ENCODE assay signal across 8 cellular contexts in the genomic region with DNA sequence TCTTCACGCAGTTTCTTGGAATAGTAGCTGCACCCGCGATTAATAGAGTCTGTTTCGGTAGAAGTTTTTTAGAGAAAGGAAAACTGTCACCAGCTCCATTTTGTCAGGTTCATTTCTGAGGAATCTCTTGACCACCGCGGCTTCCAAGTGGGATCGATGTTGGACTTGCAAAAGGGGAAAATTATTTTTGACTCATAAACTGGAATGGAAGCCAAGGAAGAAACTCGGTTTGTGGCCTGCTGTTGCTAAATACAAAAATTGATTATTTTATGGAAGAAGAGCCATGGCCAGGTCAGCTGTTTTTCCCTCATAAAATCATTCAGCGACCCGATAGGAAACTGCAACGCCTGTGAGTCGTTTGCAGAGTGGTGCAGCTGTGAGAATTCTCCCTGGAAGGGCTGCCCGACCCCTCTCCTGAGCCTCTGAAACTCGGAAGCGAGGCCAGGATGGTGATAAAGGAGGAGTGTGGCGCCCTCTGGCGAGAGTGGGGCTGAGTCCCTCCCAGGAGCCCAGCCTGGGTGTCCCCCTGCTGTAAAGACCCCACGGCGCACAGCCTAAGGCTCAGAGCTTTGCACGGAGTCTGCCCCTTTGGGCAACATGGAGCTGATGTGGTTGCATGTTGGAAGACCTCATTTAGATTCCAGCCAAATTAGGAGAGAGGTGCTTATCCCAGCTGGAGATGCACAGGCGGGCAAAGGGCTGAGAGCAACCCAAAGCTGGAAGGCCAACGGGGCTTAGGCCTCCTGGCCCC.
A peak's percentile ranks its signal among the peaks of the same experiment; 100 is the strongest.
DNase-seq lines count a peak whose midpoint lies in the region; ATAC-seq lines count a peak whose summit lies in the region.

No MANE protein-coding gene starts in this region.

- H3K36me3 Mint-ChIP-seq in naive thymus-derived CD8-positive, alpha-beta T cell: no peaks in the 10 kb centered on the region
- no peaks in the 10 kb centered on the region for H3K36me3 Mint-ChIP-seq in stimulated activated naive B cell treated with anti-CD40 and anti-IgM and Interleukin-4, amounts not matched to agents 10 μg/mL and 1 μg/mL and 100 μg/mL, for 72 hours

- no peak overlapping the region for H3K27ac Mint-ChIP-seq in naive thymus-derived CD8-positive, alpha-beta T cell
- H3K27ac Mint-ChIP-seq in stimulated activated naive B cell treated with anti-CD40 and anti-IgM and Interleukin-4, amounts not matched to agents 10 μg/mL and 1 μg/mL and 100 μg/mL, for 72 hours: no peak overlapping the region

- POLR2A ChIA-PET in naive thymus-derived CD8-positive, alpha-beta T cell (lab: Charles Lee): interaction anchor here (1.6 kb wide), 1 partner anchor 166 kb away, joined by 5 read pairs; no protein-coding TSS in a partner anchor

- H3K4me3 Mint-ChIP-seq in naive thymus-derived CD8-positive, alpha-beta T cell: no peak overlapping the region
- no peak overlapping the region for H3K4me3 Mint-ChIP-seq in stimulated activated naive B cell treated with anti-CD40 and anti-IgM and Interleukin-4, amounts not matched to agents 10 μg/mL and 1 μg/mL and 100 μg/mL, for 72 hours

- peak; percentile 33 for ATAC-seq in esophagus mucosa
- peak; percentile 68 to 87 for ATAC-seq in naive thymus-derived CD8-positive, alpha-beta T cell
- peak; percentile 81 to 82 for ATAC-seq in stimulated activated naive B cell treated with anti-CD40 and anti-IgM and Interleukin-4, amounts not matched to agents 10 μg/mL and 1 μg/mL and 100 μg/mL, for 72 hours (replicated peaks)
- ATAC-seq in GM21717 (IDR thresholded peaks at IDR 0.05; ENCODE audit: unreplicated experiment): no peak

- H3K27me3 Mint-ChIP-seq in naive thymus-derived CD8-positive, alpha-beta T cell: peaks cover 0 to 8% (median 0%) of the 10 kb centered on the region in 5 donors
- no peaks in the 10 kb centered on the region for H3K27me3 Mint-ChIP-seq in stimulated activated naive B cell treated with anti-CD40 and anti-IgM and Interleukin-4, amounts not matched to agents 10 μg/mL and 1 μg/mL and 100 μg/mL, for 72 hours

- no peaks in the 10 kb centered on the region for H3K9me3 Mint-ChIP-seq in naive thymus-derived CD8-positive, alpha-beta T cell
- H3K9me3 Mint-ChIP-seq in stimulated activated naive B cell treated with anti-CD40 and anti-IgM and Interleukin-4, amounts not matched to agents 10 μg/mL and 1 μg/mL and 100 μg/mL, for 72 hours: no peaks in the 10 kb centered on the region

- peaks cover 0 to 2% (median 0%) of the 10 kb centered on the region in 4 donors for H3K4me1 Mint-ChIP-seq in naive thymus-derived CD8-positive, alpha-beta T cell
- H3K4me1 Mint-ChIP-seq in stimulated activated naive B cell treated with anti-CD40 and anti-IgM and Interleukin-4, amounts not matched to agents 10 μg/mL and 1 μg/mL and 100 μg/mL, for 72 hours: peaks cover 0 to 3% of the 10 kb centered on the region in 2 donors

- DNase-seq in NCI-H1694 (lab: John Stamatoyannopoulos, UW) (peak; percentile 44), NCI-H1694 treated with DMSO at 0.1 percent for 48 hours (lab: John Stamatoyannopoulos, UW) (no peak), NCI-H82 treated with DMSO at 0.1 percent for 48 hours (lab: John Stamatoyannopoulos, UW; ENCODE audit: unreplicated experiment) (peak; percentile 69)
- DNase-seq in activated CD8-positive, alpha-beta memory T cell treated with anti-CD3 and anti-CD28 coated beads, Interleukin-2, amount 50 U/mL, for 4 hours: peak; percentile 72
- DNase-seq in naive thymus-derived CD8-positive, alpha-beta T cell: peak; percentile 50 to 83 (median 63)
- DNase-seq in stimulated activated naive B cell treated with anti-CD40 and anti-IgM and Interleukin-4, amounts not matched to agents 10 μg/mL and 1 μg/mL and 100 μg/mL, for 72 hours: peak; percentile 18
